In the genomic region with DNA sequence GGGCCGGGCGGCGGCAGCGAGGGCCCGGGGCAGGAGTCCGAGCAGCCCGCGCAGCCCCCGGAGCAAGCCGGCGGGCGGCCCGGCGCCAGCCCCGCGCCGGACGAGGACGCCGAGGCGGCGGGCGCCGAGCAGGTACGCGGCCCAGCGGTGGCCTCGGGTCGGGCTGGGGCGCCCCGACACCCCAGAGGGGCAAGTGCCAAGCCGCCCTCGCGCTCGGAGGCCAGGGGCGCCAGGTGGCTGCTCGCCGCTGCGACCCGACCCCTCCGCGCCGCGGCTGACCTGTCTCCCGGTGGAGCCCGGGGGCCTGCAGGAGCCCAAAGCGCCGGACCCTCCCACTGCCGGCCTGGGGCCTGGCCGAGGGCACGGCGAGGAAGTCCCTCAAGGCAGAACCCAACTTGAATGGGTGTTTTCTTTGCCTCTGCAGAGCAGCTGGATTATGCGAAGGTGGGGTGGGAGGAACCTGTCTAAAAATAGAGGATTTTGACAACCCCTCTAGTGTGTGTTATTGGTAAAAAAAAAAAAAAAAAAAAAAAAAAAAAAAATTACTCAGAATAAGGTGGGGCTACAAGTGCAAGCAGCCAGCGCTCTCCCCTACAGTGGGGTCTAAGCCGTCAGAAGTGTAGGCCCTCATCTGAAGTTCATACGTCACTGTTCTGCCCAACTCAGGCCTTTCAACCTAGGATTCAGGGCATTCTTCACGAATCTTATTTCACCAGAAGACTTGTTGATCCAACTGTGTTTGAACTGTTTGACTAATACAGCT, we compare ENCODE assay signal across 8 cellular contexts. TPM values are rescaled to one million over a fixed set of nuclear protein-coding genes. Genes with fewer than 3 reads are reported as not detected.
DNase-seq lines count a peak whose midpoint lies in the region; ATAC-seq and TF ChIP-seq lines count a peak whose summit lies in the region.

No MANE protein-coding gene starts in this region.

- CTCF ChIA-PET in OCI-LY7 (lab: Charles Lee; ENCODE audit: unreplicated experiment): no interaction called here

- POLR2A ChIA-PET in OCI-LY7 (lab: Charles Lee): interaction anchor here (0.7 to 1.1 kb wide), 6 partner anchors 10 to 1104 kb away, joined by 3 to 4 read pairs (median 3); no protein-coding TSS in a partner anchor

- ATAC-seq in GM18867 (IDR thresholded peaks at IDR 0.05; ENCODE audit: unreplicated experiment) (peak; percentile 37), HG03066 (IDR thresholded peaks at IDR 0.05; ENCODE audit: low read depth, unreplicated experiment) (peak; percentile 29)

- H3K27ac ChIP-seq in OCI-LY7 (ENCODE audit: low read depth, low read length, poor library complexity, severe bottlenecking): peak overlapping the region; percentile 96

- intact Hi-C loops in OCI-LY7 (cut with micrococcal nuclease; ENCODE audit: unreplicated experiment): loop anchor here (2.0 to 5.0 kb wide), 3 partner anchors 38 to 1333 kb away; a partner anchor contains a TSS

- DNase-seq in AG09309 (ENCODE audit: low read depth) (no peak), OCI-LY7 (ENCODE audit: low spot score) (peak; percentile 78), astrocyte of the cerebellum (ENCODE audit: low read depth) (no peak), skeletal muscle cell (ENCODE audit: low read depth) (no peak), GOT3 (lab: John Stamatoyannopoulos, UW) (no peak)

- TF ChIP-seq CTCF in AG09309 (IDR thresholded peaks at IDR 0.05; ENCODE audit: control insufficient read depth, insufficient read depth, low read depth, low read length, missing control alignments): no peak
- TF ChIP-seq CTCF in OCI-LY7 (conservative IDR thresholded peaks at IDR 0.05; ENCODE audit: low read length): no peak
- no peak for TF ChIP-seq CTCF in astrocyte of the cerebellum (IDR thresholded peaks at IDR 0.05; ENCODE audit: low read depth, low read length, missing control alignments)

- H3K4me1 ChIP-seq in OCI-LY7 (ENCODE audit: insufficient read depth, low read length, poor library complexity, severe bottlenecking): peaks cover 39% of the 10 kb centered on the region

- peak overlapping the region; percentile 64 for H3K4me3 ChIP-seq in AG09309 (ENCODE audit: control insufficient read depth, low read depth, low read length)
- H3K4me3 ChIP-seq in OCI-LY7 (ENCODE audit: low read depth, low read length, poor library complexity, severe bottlenecking): peak overlapping the region; percentile 82
- peak overlapping the region; percentile 61 for H3K4me3 ChIP-seq in astrocyte of the cerebellum (ENCODE audit: low read depth, low read length)
- H3K4me3 ChIP-seq in iPS-11a (ENCODE audit: low read depth, low read length): peak overlapping the region; percentile 48
- H3K4me3 ChIP-seq in skeletal muscle cell (ENCODE audit: low read depth, low read length): peak overlapping the region; percentile 71

- no peaks in the 10 kb centered on the region for H3K9me2 ChIP-seq in OCI-LY7 (ENCODE audit: insufficient read depth, low read length)

- H3K4me2 ChIP-seq in OCI-LY7 (ENCODE audit: low read length): peak overlapping the region; percentile 77

- H3K79me2 ChIP-seq in OCI-LY7 (ENCODE audit: insufficient read depth, low read depth, low read length): peaks cover 45% of the 10 kb centered on the region

- H3K36me3 ChIP-seq in OCI-LY7 (ENCODE audit: insufficient read depth, low read length): peaks cover 24% of the 10 kb centered on the region

- no peaks in the 10 kb centered on the region; the same call in 1 of the 2 replicates for H4K20me1 ChIP-seq in OCI-LY7 (ENCODE audit: insufficient read depth, low read length)

- BruUV-seq in OCI-LY7 (replicated peaks; lab: Mats Ljungman, UMichigan): no TSS peak

- peak overlapping the region; percentile 26; the same call in 1 of the 2 replicates for H2AFZ ChIP-seq in OCI-LY7 (ENCODE audit: low read length)

- in situ Hi-C loops in astrocyte of the cerebellum (cut with HindIII; ENCODE audit: low sequenced_read_pairs): no loop called here

- no peaks in the 10 kb centered on the region for H3K9me3 ChIP-seq in OCI-LY7 (ENCODE audit: low read length)

RNA-seq across cellular contexts. Expression of a gene that starts 0.6 kb away (rescaled TPM):
- total RNA-seq in OCI-LY7 (2014; rRNA removed; shearing (Covaris generic)): 32.5 and 33.5 TPM in 2 replicates
- total RNA-seq in OCI-LY7 (2022): 32.9 and 35.8 TPM in 2 replicates
